18 cellular contexts compared by ENCODE assay signal in genomic region chr5:17992296-17992695, GRCh38.
"Had no signal": no experiment of that assay in that cellular context is flagged by ENCODE, and none has a peak within 500 bp of the region (broad histone marks: within the 10 kb centered on the region; RNA-seq: fewer than 3 reads in every experiment).

No MANE protein-coding gene starts in this region.

- H3K27me3 ChIP-seq: adrenal gland, ascending aorta, colonic mucosa, gastroesophageal sphincter, heart left ventricle, uterus had no signal

- H3K4me1 ChIP-seq: ascending aorta, colonic mucosa, gastroesophageal sphincter, heart left ventricle, uterus had no signal

- DNase-seq: activated CD4-positive, alpha-beta T cell treated with anti-CD3 and anti-CD28 coated beads for 1 hour; activated T-cell treated with anti-CD3 and anti-CD28 coated beads, Interleukin-2, amount 50 U/mL, for 24 hours; adrenal gland; central memory CD4-positive, alpha-beta T cell; colonic mucosa; heart left ventricle; left colon; mucosa of descending colon; nephron progenitor cell; stimulated activated CD4-positive, alpha-beta T cell treated with anti-CD3 and anti-CD28 coated beads, Interleukin-2, amount 100 ng/mL, for 48 hours; stimulated activated CD8-positive, alpha-beta memory T cell treated with anti-CD3 and anti-CD28 coated beads, Interleukin-4, amount 100 ng/mL, for 48 hours; stimulated activated naive B cell treated with anti-CD40 and anti-IgM and Interleukin-4, amounts not matched to agents 10 μg/mL and 1 μg/mL and 100 μg/mL, for 72 hours; T-helper 9 cell; trophoblast cell; uterus had no signal

- H3K36me3 ChIP-seq: adrenal gland, ascending aorta, colonic mucosa, gastroesophageal sphincter, heart left ventricle, uterus had no signal

- H3K27ac ChIP-seq: adrenal gland, ascending aorta, colonic mucosa, gastroesophageal sphincter, heart left ventricle, uterus had no signal

- ATAC-seq: activated T-helper 17 cell treated with anti-CD3 and anti-CD28 coated beads, Interleukin-2, amount 50 U/mL, for 72 hours; gastroesophageal sphincter; heart left ventricle; left colon; mucosa of descending colon; stimulated activated naive B cell treated with anti-CD40 and anti-IgM and Interleukin-4, amounts not matched to agents 10 μg/mL and 1 μg/mL and 100 μg/mL, for 72 hours had no signal

- H3K4me3 ChIP-seq: adrenal gland, ascending aorta, colonic mucosa, gastroesophageal sphincter, heart left ventricle, mucosa of descending colon, uterus had no signal
